ENCODE assay signal across 8 cellular contexts in genomic region chr1:96721053-96721381, GRCh38. TPM values are rescaled to one million over a fixed set of nuclear protein-coding genes. Genes with fewer than 3 reads are reported as not detected.
DNase-seq lines count a peak whose midpoint lies in the region; ATAC-seq and TF ChIP-seq lines count a peak whose summit lies in the region.

No MANE protein-coding gene starts in this region.

- H3K36me3 ChIP-seq in Peyer's patch (peaks cover 0 to 5% (median 0%) of the 10 kb centered on the region in 3 donors), fibroblast of lung (ENCODE audit: control insufficient read depth, insufficient read depth, low read length) (peaks cover 2% of the 10 kb centered on the region), sigmoid colon (peaks cover 0 to 12% (median 0%) of the 10 kb centered on the region in 4 donors)

- H3K4me1 ChIP-seq in Peyer's patch (peaks cover 0 to 3% (median 0%) of the 10 kb centered on the region in 4 donors), fibroblast of lung (ENCODE audit: control insufficient read depth, extremely low read depth, insufficient read depth, low read length) (no peaks in the 10 kb centered on the region), sigmoid colon (peaks cover 0 to 34% (median 15%) of the 10 kb centered on the region in 4 donors)

- peak overlapping the region; percentile 59 for H3K4me2 ChIP-seq in fibroblast of lung (ENCODE audit: extremely low read depth, insufficient read depth, low read length)

- 30 to 31% methylated on average over 4 of the region's 4 CpGs for WGBS in sigmoid colon, 2 donors

- ATAC-seq in GM18502 (IDR thresholded peaks at IDR 0.05; ENCODE audit: poor library complexity, unreplicated experiment) (peak; percentile 13), left colon (no peak)

- H3K79me2 ChIP-seq in fibroblast of lung (ENCODE audit: control insufficient read depth, insufficient read depth, low read length): peaks cover 35% of the 10 kb centered on the region

- H3K4me3 ChIP-seq in HFF-Myc (replicated peaks; ENCODE audit: low read depth, low read length) (peak overlapping the region; percentile 83), Peyer's patch (peak overlapping the region; percentile 78 to 99 (median 84)), fibroblast of lung (replicated peaks in 1 of 4; ENCODE audit: control extremely low read depth in 1 of 4, insufficient read depth in 1 of 4, low read depth in 3 of 4, low read length in 4 of 4) (peak overlapping the region; percentile 72 to 95 (median 81)), sigmoid colon (peak overlapping the region; percentile 79 to 95 (median 88))

- H2AFZ ChIP-seq in fibroblast of lung (ENCODE audit: low read length): peak overlapping the region; percentile 96

- TF ChIP-seq EP300 in sigmoid colon (IDR thresholded peaks at IDR 0.05): no peak

- TF ChIP-seq POLR2A in Peyer's patch (IDR thresholded peaks at IDR 0.05): no peak
- TF ChIP-seq POLR2A in sigmoid colon (IDR thresholded peaks at IDR 0.05): no peak

- DNase-seq in HFF-Myc (ENCODE audit: extremely low read depth, low read depth) (no peak), Peyer's patch (no peak), fibroblast of lung (ENCODE audit: low read depth in 2 of 2) (no peak), sigmoid colon (no peak), left colon (no peak), mesenteric fat pad (ENCODE audit: low spot score) (no peak), NCI-H748 (lab: John Stamatoyannopoulos, UW; ENCODE audit: unreplicated experiment) (no peak)

- no peak overlapping the region for H3K9ac ChIP-seq in fibroblast of lung (ENCODE audit: insufficient read depth, low read length)

- TF ChIP-seq CTCF in HFF-Myc (IDR thresholded peaks at IDR 0.05; ENCODE audit: low read depth, low read length, missing control alignments) (no peak), Peyer's patch (IDR thresholded peaks at IDR 0.05) (no peak), fibroblast of lung (conservative IDR thresholded peaks at IDR 0.05 in 1 of 2, IDR thresholded peaks at IDR 0.05 in 1 of 2; ENCODE audit: low read depth in 1 of 2, low read length in 2 of 2) (no peak), sigmoid colon (IDR thresholded peaks at IDR 0.05) (no peak)

- H3K27me3 ChIP-seq in Peyer's patch (no peaks in the 10 kb centered on the region), fibroblast of lung (ENCODE audit: control insufficient read depth, insufficient read depth, low read length) (no peaks in the 10 kb centered on the region), sigmoid colon (no peaks in the 10 kb centered on the region)

- intact Hi-C loops in sigmoid colon (cut with DNase I): loop anchor here (2.0 to 10.0 kb wide), 4 partner anchors 96 to 484 kb away; no protein-coding TSS in a partner anchor
- intact Hi-C loops in left colon (cut with DNase I, micrococcal nuclease): no loop called here

- H3K9me3 ChIP-seq in Peyer's patch (no peaks in the 10 kb centered on the region), fibroblast of lung (ENCODE audit: control insufficient read depth, insufficient read depth, low read depth, low read length) (no peaks in the 10 kb centered on the region), sigmoid colon (no peaks in the 10 kb centered on the region)

- no peaks in the 10 kb centered on the region for H4K20me1 ChIP-seq in fibroblast of lung (ENCODE audit: control insufficient read depth, extremely low read depth, insufficient read depth, low read length)

- H3K27ac ChIP-seq in Peyer's patch (peak overlapping the region; percentile 88 to 92 (median 92)), fibroblast of lung (ENCODE audit: insufficient read depth, low read length) (peak overlapping the region; percentile 93), sigmoid colon (peak overlapping the region; percentile 94 to 98 (median 95))

RNA-seq across cellular contexts. Expression of gene PTBP2, which starts 0.6 kb away (rescaled TPM):
- total RNA-seq in Peyer's patch: 10 to 100 TPM; 20.3 to 55.1 (median 31.7) TPM
- total RNA-seq in fibroblast of lung: 18.2 and 24.6 TPM in 2 replicates
- 14.9 and 19.7 TPM in 2 replicates for polyA plus RNA-seq in fibroblast of lung
- 7.3 and 9.5 TPM in 2 replicates for polyA plus RNA-seq in fibroblast of lung (2012)
- polyA minus RNA-seq in fibroblast of lung (ENCODE audit: low replicate concordance): 2.6 and 10.4 TPM in 2 replicates
- 100 to 1,000 TPM; 136 to 201 (median 178) TPM for total RNA-seq in sigmoid colon
- polyA plus RNA-seq in sigmoid colon: 1 to 10 TPM; 3.0 to 9.5 (median 4.8) TPM
- 10 to 100 TPM in 1 of 2 donors, 1 to 10 TPM in 1; 9.8 to 15.9 TPM for total RNA-seq in left colon
- 24.0 TPM for total RNA-seq in mesenteric fat pad
